ENCODE assay signal across 19 cellular contexts in the genomic region with DNA sequence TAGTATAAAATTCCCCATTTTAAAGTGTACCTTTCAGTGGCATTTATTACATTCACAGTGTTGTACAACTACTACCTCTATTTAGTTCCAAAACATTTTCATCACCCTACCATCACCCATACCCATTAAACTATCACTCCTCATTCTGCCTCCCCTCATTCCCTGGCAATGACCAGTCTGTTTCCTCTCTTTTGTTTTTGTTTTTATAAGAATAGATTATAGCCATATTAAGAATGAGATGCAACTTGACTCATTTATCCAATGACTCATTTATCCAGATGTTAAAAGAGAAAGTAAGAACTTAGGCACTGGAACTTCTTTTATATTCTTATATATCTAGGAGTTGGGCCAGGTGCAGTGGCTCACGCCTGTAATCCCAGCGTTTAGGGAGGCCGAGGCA.
DNase-seq lines count a peak whose midpoint lies in the region; ATAC-seq, FAIRE-seq and TF ChIP-seq lines count a peak whose summit lies in the region.
"Had no signal": no experiment of that assay in that cellular context is flagged by ENCODE, and none has a peak within 500 bp of the region (broad histone marks: within the 10 kb centered on the region; RNA-seq: fewer than 3 reads in every experiment).

No MANE protein-coding gene starts in this region.

- no peaks in the 10 kb centered on the region for H3K27me3 ChIP-seq in endothelial cell of umbilical vein (ENCODE audit: control insufficient read depth in 2 of 2, insufficient read depth in 2 of 2, low read length in 2 of 2)
- no peaks in the 10 kb centered on the region for H3K27me3 ChIP-seq in adrenal gland
- H3K27me3 ChIP-seq: BLaER1, transverse colon had no signal

- H3K9me3 Mint-ChIP-seq in T-cell, result peaks cover 0 to 4% (median 0%) of the 10 kb centered on the region in 3 donors
- H3K9me3 Mint-ChIP-seq: neural crest cell had no signal

- TF ChIP-seq POLR2A in endothelial cell of umbilical vein (IDR thresholded peaks at IDR 0.05; ENCODE audit: low read depth, low read length) (no peak), adrenal gland (IDR thresholded peaks at IDR 0.05) (no peak)

- H3K4me3 Mint-ChIP-seq in T-cell, result no peak overlapping the region
- H3K4me3 Mint-ChIP-seq: activated CD8-positive, alpha-beta T cell treated with anti-CD3 and anti-CD28 coated beads, Interleukin-2, amount 10 ng/mL, durations not matched to agents 7 days and 5 days; neural crest cell had no signal

- no peak for TF ChIP-seq CTCF in endothelial cell of umbilical vein (IDR thresholded peaks at IDR 0.05; ENCODE audit: extremely low read depth in 1 of 2, insufficient read depth in 1 of 2, low read depth in 1 of 2, low read length in 2 of 2)
- no peak for TF ChIP-seq CTCF in GM13976 (IDR thresholded peaks at IDR 0.05; ENCODE audit: borderline replicate concordance, control extremely low read depth, extremely low read depth, insufficient read depth, missing control alignments)
- TF ChIP-seq CTCF in adrenal gland (IDR thresholded peaks at IDR 0.05), result no peak

- POLR2A ChIA-PET in endothelial cell of umbilical vein (lab: Charles Lee), result no interaction called here
- POLR2A ChIA-PET in T-cell (lab: Charles Lee), result no interaction called here

- in situ Hi-C loops in GM13976 (cut with MboI; ENCODE audit: low sequenced_read_pairs, unreplicated experiment), result no loop called here

- H3K4me1 ChIP-seq in endothelial cell of umbilical vein (ENCODE audit: control insufficient read depth, extremely low read depth, insufficient read depth, low read length) (peaks cover 3% of the 10 kb centered on the region), adrenal gland (replicated peaks in 1 of 2) (no peaks in the 10 kb centered on the region)
- H3K4me1 ChIP-seq: BLaER1, transverse colon had no signal

- H3K4me2 ChIP-seq in endothelial cell of umbilical vein (ENCODE audit: insufficient read depth, low read length), result no peak overlapping the region
- H3K4me2 ChIP-seq: BLaER1 had no signal

- H3K27ac ChIP-seq in endothelial cell of umbilical vein (ENCODE audit: insufficient read depth, low read depth, low read length) (no peak overlapping the region), adrenal gland (no peak overlapping the region)
- H3K27ac ChIP-seq: BLaER1, dorsolateral prefrontal cortex, SK-N-MC, transverse colon had no signal

- H3K4me3 ChIP-seq in endothelial cell of umbilical vein (replicated peaks in 1 of 3; ENCODE audit: insufficient read depth in 1 of 3, low read depth in 1 of 3, low read length in 3 of 3) (no peak overlapping the region), adrenal gland (no peak overlapping the region)
- H3K4me3 ChIP-seq: BLaER1, dorsolateral prefrontal cortex, SK-N-MC, transverse colon had no signal

- CTCF ChIA-PET in endothelial cell of umbilical vein (lab: Charles Lee), result no interaction called here
- CTCF ChIA-PET in T-cell (lab: Charles Lee), result no interaction called here

- no peaks in the 10 kb centered on the region for H3K36me3 ChIP-seq in endothelial cell of umbilical vein (ENCODE audit: control insufficient read depth in 2 of 2, extremely low read depth in 1 of 2, insufficient read depth in 2 of 2, low read length in 2 of 2)
- no peaks in the 10 kb centered on the region for H3K36me3 ChIP-seq in adrenal gland (replicated peaks in 1 of 2)
- H3K36me3 ChIP-seq: BLaER1, transverse colon had no signal

- no peak overlapping the region for H2AFZ ChIP-seq in endothelial cell of umbilical vein (ENCODE audit: low read depth, low read length)

- H3K9me3 ChIP-seq in endothelial cell of umbilical vein (replicated peaks; ENCODE audit: control insufficient read depth, insufficient read depth, low read length) (no peaks in the 10 kb centered on the region), adrenal gland (replicated peaks in 1 of 3) (no peaks in the 10 kb centered on the region)
- H3K9me3 ChIP-seq: BLaER1, transverse colon had no signal

- H3K27ac Mint-ChIP-seq in T-cell, result no peak overlapping the region
- H3K27ac Mint-ChIP-seq: activated CD8-positive, alpha-beta T cell treated with anti-CD3 and anti-CD28 coated beads, Interleukin-2, amount 10 ng/mL, durations not matched to agents 7 days and 5 days had no signal

- H3K9ac ChIP-seq in endothelial cell of umbilical vein (replicated peaks; ENCODE audit: extremely low read depth, insufficient read depth, low read length), result no peak overlapping the region
- H3K9ac ChIP-seq: BLaER1 had no signal

- dilution Hi-C loops in endothelial cell of umbilical vein (cut with MboI; ENCODE audit: extremely low pct_ligation_motif_present, low sequenced_read_pairs), result no loop called here

- H3K79me2 ChIP-seq in endothelial cell of umbilical vein (ENCODE audit: control insufficient read depth, insufficient read depth, low read length), result no peaks in the 10 kb centered on the region

- no peaks in the 10 kb centered on the region for H3K36me3 Mint-ChIP-seq in T-cell

- no peaks in the 10 kb centered on the region for H3K27me3 Mint-ChIP-seq in T-cell

- H3K9me1 ChIP-seq in endothelial cell of umbilical vein (replicated peaks; ENCODE audit: control insufficient read depth, extremely low read depth, insufficient read depth, low read length), result no peaks in the 10 kb centered on the region

- ATAC-seq in T-cell (replicated peaks in 1 of 4), result no peak
- ATAC-seq: activated CD8-positive, alpha-beta T cell treated with anti-CD3 and anti-CD28 coated beads, Interleukin-2, amount 10 ng/mL, durations not matched to agents 7 days and 5 days; right cardiac atrium had no signal

- intact Hi-C loops in endothelial cell of umbilical vein (cut with micrococcal nuclease), result loop anchor here (10.0 kb wide), 1 partner anchor 156 kb away; the partner anchor contains the start of gene FAT3
- intact Hi-C loops in adrenal gland (cut with DNase I), result no loop called here

- no peak for FAIRE-seq in endothelial cell of umbilical vein (lab: Jason Lieb, UNC)

- BruUV-seq in endothelial cell of umbilical vein (replicated peaks; lab: Mats Ljungman, UMichigan), result no TSS peak

- DNase-seq in Daoy (ENCODE audit: low read depth), result peak; percentile 75
- peak; percentile 68 for DNase-seq in NCI-H226
- DNase-seq in endothelial cell of umbilical vein (ENCODE audit: low read depth, low spot score), result peak; percentile 16
- peak; percentile 32 for DNase-seq in non-pigmented ciliary epithelial cell (ENCODE audit: low read depth)
- no peak for DNase-seq in GM13976 (ENCODE audit: low spot score)
- DNase-seq in activated CD4-positive, alpha-beta T cell treated with anti-CD3 and anti-CD28 coated beads, Interleukin-2, amount 50 U/mL, for 4 hours, result no peak
- no peak for DNase-seq in adrenal gland
- DNase-seq in T-cell, result no peak
- DNase-seq: activated CD8-positive, alpha-beta T cell treated with anti-CD3 and anti-CD28 coated beads, Interleukin-2, amount 10 ng/mL, durations not matched to agents 7 days and 5 days; DMS79 treated with DMSO at 0.1 percent for 48 hours; dorsolateral prefrontal cortex; Kasumi-1; NCI-H187 treated with DMSO at 0.1 percent for 48 hours; NCI-H510A treated with DMSO at 0.1 percent for 48 hours; right cardiac atrium; transverse colon had no signal

- no peaks in the 10 kb centered on the region for H4K20me1 ChIP-seq in endothelial cell of umbilical vein (replicated peaks; ENCODE audit: control insufficient read depth, extremely low read depth, insufficient read depth, low read length)
- H4K20me1 ChIP-seq: BLaER1 had no signal

- WGBS in adrenal gland, 4 donors, result 79 to 85% (median 83%) methylated on average over 3 of the region's 3 CpGs

- H3K4me1 Mint-ChIP-seq in T-cell, result no peaks in the 10 kb centered on the region

TF ChIP-seq in endothelial cell of umbilical vein, 7 proteins besides CTCF, POLR2A, EP300 and RAD21:
- TF ChIP-seq MYC (IDR thresholded peaks at IDR 0.05; ENCODE audit: low read depth, low read length), result no peak
- peak; percentile 44 for TF ChIP-seq JUN (IDR thresholded peaks at IDR 0.05; ENCODE audit: borderline replicate concordance, insufficient read depth, insufficient read length, low read depth)

Comparison
In these comparisons a context has a peak if more than half of its experiments do, and no peak if none do; other contexts are left out.
1. DNase-seq: peak in Daoy (single experiment), NCI-H226 (single experiment), endothelial cell of umbilical vein (single experiment) and non-pigmented ciliary epithelial cell (single experiment); none in GM13976 (single experiment), activated CD4-positive, alpha-beta T cell treated with anti-CD3 and anti-CD28 coated beads, Interleukin-2, amount 50 U/mL, for 4 hours (0 of 2), adrenal gland (0 of 7) and T-cell (0 of 34).